In genomic region chr6:37483502-37483901, GRCh38 we compare ENCODE assay signal across 10 cellular contexts.
"Had no signal": no experiment of that assay in that cellular context is flagged by ENCODE, and none has a peak within 500 bp of the region (broad histone marks: within the 10 kb centered on the region; RNA-seq: fewer than 3 reads in every experiment).

No MANE protein-coding gene starts in this region.

- H3K27ac Mint-ChIP-seq: activated B cell treated with CpG ODN at 0.5 μM for 24 hours; activated CD4-positive, alpha-beta T cell treated with anti-CD3 and anti-CD28 coated beads, Interleukin-2, amount 10 ng/mL, durations not matched to agents 7 days and 5 days; activated naive CD4-positive, alpha-beta T cell treated with anti-CD3 and anti-CD28 coated beads, Interleukin-2, amount 50 U/mL, for 24 hours; T-helper 1 cell treated with Interleukin-12 subunit alpha and Interleukin-12 subunit beta and Interleukin-4 antibody, amounts not matched to agents 30 μg/mL and 1 μg/mL, for 36 hours had no signal

- DNase-seq: esophagus squamous epithelium, occipital lobe, sigmoid colon had no signal

- H3K27me3 Mint-ChIP-seq: activated B cell treated with CpG ODN at 0.5 μM for 24 hours; activated CD4-positive, alpha-beta T cell treated with anti-CD3 and anti-CD28 coated beads, Interleukin-2, amount 10 ng/mL, durations not matched to agents 7 days and 5 days; activated naive CD4-positive, alpha-beta T cell treated with anti-CD3 and anti-CD28 coated beads, Interleukin-2, amount 50 U/mL, for 24 hours; memory B cell; natural killer cell treated with Interleukin-12 subunit alpha and Interleukin-12 subunit beta and Interleukin-15 and Interleukin-18, amount 100 ng/mL, for 72 hours had no signal

- FAIRE-seq: endometrium had no signal

- H3K9me3 Mint-ChIP-seq: activated B cell treated with CpG ODN at 0.5 μM for 24 hours; activated CD4-positive, alpha-beta T cell treated with anti-CD3 and anti-CD28 coated beads, Interleukin-2, amount 10 ng/mL, durations not matched to agents 7 days and 5 days; activated naive CD4-positive, alpha-beta T cell treated with anti-CD3 and anti-CD28 coated beads, Interleukin-2, amount 50 U/mL, for 24 hours; memory B cell; natural killer cell treated with Interleukin-12 subunit alpha and Interleukin-12 subunit beta and Interleukin-15 and Interleukin-18, amount 100 ng/mL, for 72 hours; T-helper 1 cell treated with Interleukin-12 subunit alpha and Interleukin-12 subunit beta and Interleukin-4 antibody, amounts not matched to agents 30 μg/mL and 1 μg/mL, for 36 hours had no signal

- H3K4me3 Mint-ChIP-seq: activated B cell treated with CpG ODN at 0.5 μM for 24 hours; activated CD4-positive, alpha-beta T cell treated with anti-CD3 and anti-CD28 coated beads, Interleukin-2, amount 10 ng/mL, durations not matched to agents 7 days and 5 days; activated naive CD4-positive, alpha-beta T cell treated with anti-CD3 and anti-CD28 coated beads, Interleukin-2, amount 50 U/mL, for 24 hours; memory B cell; natural killer cell treated with Interleukin-12 subunit alpha and Interleukin-12 subunit beta and Interleukin-15 and Interleukin-18, amount 100 ng/mL, for 72 hours; T-helper 1 cell treated with Interleukin-12 subunit alpha and Interleukin-12 subunit beta and Interleukin-4 antibody, amounts not matched to agents 30 μg/mL and 1 μg/mL, for 36 hours had no signal
